In the genomic region with DNA sequence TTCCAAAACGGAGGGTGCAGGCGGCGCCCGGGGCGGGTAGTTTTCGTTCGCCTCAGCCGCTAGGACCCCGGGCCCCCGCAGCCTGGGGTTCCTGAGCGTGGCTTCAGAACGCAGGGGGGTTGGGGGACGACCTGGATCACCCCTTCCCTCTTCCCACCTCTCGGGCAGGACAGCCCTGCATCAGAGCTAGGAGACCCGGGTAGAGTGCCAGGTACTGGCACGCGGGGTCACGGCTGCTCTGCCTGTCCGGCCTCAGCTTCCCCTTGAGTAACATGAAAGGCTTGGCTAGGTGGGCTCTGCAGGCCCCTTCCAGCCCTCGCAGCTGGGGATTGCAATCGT, we compare ENCODE assay signal across 8 cellular contexts. TPM values are rescaled to one million over a fixed set of nuclear protein-coding genes. Genes with fewer than 3 reads are reported as not detected.
A peak's percentile ranks its signal among the peaks of the same experiment; 100 is the strongest.
DNase-seq lines count a peak whose midpoint lies in the region; ATAC-seq, FAIRE-seq and TF ChIP-seq lines count a peak whose summit lies in the region.

No MANE protein-coding gene starts in this region.

- H3K9me3 Mint-ChIP-seq in activated naive CD8-positive, alpha-beta T cell treated with anti-CD3 and anti-CD28 coated beads, Interleukin-2, amount 10 ng/mL, durations not matched to agents 7 days and 5 days: no peaks in the 10 kb centered on the region

- no peaks in the 10 kb centered on the region for H3K36me3 ChIP-seq in kidney (ENCODE audit: control insufficient read depth in 1 of 2, insufficient read depth in 2 of 2, low read length in 2 of 2)

- H3K4me1 Mint-ChIP-seq in activated naive CD8-positive, alpha-beta T cell treated with anti-CD3 and anti-CD28 coated beads, Interleukin-2, amount 10 ng/mL, durations not matched to agents 7 days and 5 days: peaks cover 26% of the 10 kb centered on the region

- no peak for FAIRE-seq in kidney (lab: Jason Lieb, UNC)

- DNase-seq in activated CD4-positive, alpha-beta T cell treated with anti-CD3 and anti-CD28 coated beads for 48 hours: peak; percentile 11
- DNase-seq in activated CD4-positive, alpha-beta T cell treated with anti-CD3 and anti-CD28 coated beads for 4 hours: no peak
- DNase-seq in activated naive CD8-positive, alpha-beta T cell treated with anti-CD3 and anti-CD28 coated beads, Interleukin-2, amount 10 ng/mL, durations not matched to agents 7 days and 5 days: no peak
- DNase-seq in kidney (no peak), NCI-H187 (lab: John Stamatoyannopoulos, UW) (no peak)

- peak overlapping the region; percentile 98 for H3K4me3 Mint-ChIP-seq in activated naive CD8-positive, alpha-beta T cell treated with anti-CD3 and anti-CD28 coated beads, Interleukin-2, amount 10 ng/mL, durations not matched to agents 7 days and 5 days

- POLR2A ChIA-PET in activated naive CD8-positive, alpha-beta T cell treated with anti-CD3 and anti-CD28 coated beads, Interleukin-2, amount 10 ng/mL, durations not matched to agents 7 days and 5 days (lab: Charles Lee): interaction anchor here (1.0 to 5.5 kb wide), 4 partner anchors 44 to 62 kb away, joined by 3 to 64 read pairs (median 6); a partner anchor contains a TSS

- H3K9me3 ChIP-seq in kidney (ENCODE audit: control insufficient read depth in 1 of 2, low read length in 2 of 2): no peaks in the 10 kb centered on the region

- ATAC-seq in activated naive CD8-positive, alpha-beta T cell treated with anti-CD3 and anti-CD28 coated beads, Interleukin-2, amount 10 ng/mL, durations not matched to agents 7 days and 5 days (ENCODE audit: low read depth): no peak
- ATAC-seq in GM21390 (IDR thresholded peaks at IDR 0.05; ENCODE audit: unreplicated experiment): no peak
- ATAC-seq in GM21825 (IDR thresholded peaks at IDR 0.05; ENCODE audit: unreplicated experiment): no peak

- H3K36me3 Mint-ChIP-seq in activated naive CD8-positive, alpha-beta T cell treated with anti-CD3 and anti-CD28 coated beads, Interleukin-2, amount 10 ng/mL, durations not matched to agents 7 days and 5 days: no peaks in the 10 kb centered on the region

- intact Hi-C loops in kidney (cut with DNase I): no loop called here

- H3K27ac ChIP-seq in kidney (ENCODE audit: low read depth in 2 of 2, low read length in 2 of 2): peak overlapping the region; percentile 62 to 65
- peak overlapping the region; percentile 44 for H3K27ac ChIP-seq in temporal lobe (ENCODE audit: low read depth, low read length)

- H3K27me3 Mint-ChIP-seq in activated naive CD8-positive, alpha-beta T cell treated with anti-CD3 and anti-CD28 coated beads, Interleukin-2, amount 10 ng/mL, durations not matched to agents 7 days and 5 days: no peaks in the 10 kb centered on the region

- H3K4me1 ChIP-seq in kidney (ENCODE audit: control insufficient read depth in 1 of 2, insufficient read depth in 1 of 2, low read depth in 1 of 2, low read length in 2 of 2): peaks cover 12 to 14% of the 10 kb centered on the region in 2 donors

- no peak for TF ChIP-seq CTCF in kidney (IDR thresholded peaks at IDR 0.05; ENCODE audit: borderline replicate concordance, extremely low read depth, insufficient read depth)

- peak overlapping the region; percentile 82 to 85 for H3K4me3 ChIP-seq in kidney (ENCODE audit: low read length in 2 of 2)

- H3K9ac ChIP-seq in kidney (ENCODE audit: low read length in 2 of 2): peak overlapping the region; percentile 37 to 61

- peak overlapping the region; percentile 98 for H3K27ac Mint-ChIP-seq in activated naive CD8-positive, alpha-beta T cell treated with anti-CD3 and anti-CD28 coated beads, Interleukin-2, amount 10 ng/mL, durations not matched to agents 7 days and 5 days

RNA-seq across cellular contexts. Expression of a gene that starts 0.5 kb away (rescaled TPM):
- 10 to 100 TPM; 14.3 to 15.8 TPM for total RNA-seq in activated naive CD8-positive, alpha-beta T cell treated with anti-CD3 and anti-CD28 coated beads, Interleukin-2, amount 10 ng/mL, durations not matched to agents 7 days and 5 days
- total RNA-seq in kidney (8.2 TPM), temporal lobe (10.3 TPM)
- 5.6 TPM for polyA plus RNA-seq in kidney (ENCODE audit: insufficient read depth, low read depth, low replicate concordance)

RNA-seq across cellular contexts. Expression of a gene that starts 0.7 kb away (rescaled TPM):
- 10 to 100 TPM; 44.6 to 46.9 TPM for total RNA-seq in activated naive CD8-positive, alpha-beta T cell treated with anti-CD3 and anti-CD28 coated beads, Interleukin-2, amount 10 ng/mL, durations not matched to agents 7 days and 5 days
- total RNA-seq in kidney (51.2 TPM), temporal lobe (31.0 TPM)
- polyA plus RNA-seq in kidney (ENCODE audit: insufficient read depth, low read depth, low replicate concordance): 11.1 TPM

RNA-seq across cellular contexts. Expression of a gene that starts 42.3 kb away (rescaled TPM):
- total RNA-seq in activated naive CD8-positive, alpha-beta T cell treated with anti-CD3 and anti-CD28 coated beads, Interleukin-2, amount 10 ng/mL, durations not matched to agents 7 days and 5 days: 10 to 100 TPM; 31.1 to 34.4 TPM
- total RNA-seq in kidney: 16.8 TPM
- polyA plus RNA-seq in kidney (ENCODE audit: insufficient read depth, low read depth, low replicate concordance): 15.9 TPM
- total RNA-seq in temporal lobe: 11.3 TPM
